In the genomic region with DNA sequence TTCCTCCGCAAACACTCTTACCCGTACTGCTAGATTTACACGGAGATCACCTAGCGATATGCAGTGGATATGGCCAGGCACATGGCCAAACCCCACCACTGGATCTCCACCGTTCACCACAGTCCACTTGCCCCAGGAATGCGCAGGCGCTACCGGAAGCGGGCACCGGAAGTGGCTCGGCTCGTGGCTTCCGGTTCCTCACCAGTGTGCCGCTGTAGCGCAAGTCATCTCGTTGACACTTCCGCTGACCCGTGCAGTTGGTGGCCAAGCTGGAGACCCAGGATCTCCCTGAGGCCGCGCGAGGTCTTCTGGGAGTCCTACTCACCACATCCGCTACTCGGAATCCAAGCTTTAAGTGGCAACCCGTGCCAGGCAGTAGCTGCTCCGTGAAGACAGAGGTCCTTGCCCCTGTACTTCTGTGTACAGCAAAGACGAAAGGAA, we compare ENCODE assay signal across 8 cellular contexts. TPM values are rescaled to one million over a fixed set of nuclear protein-coding genes. Genes with fewer than 3 reads are reported as not detected.
DNase-seq lines count a peak whose midpoint lies in the region; ATAC-seq, FAIRE-seq and TF ChIP-seq lines count a peak whose summit lies in the region.

No MANE protein-coding gene starts in this region.

- TF ChIP-seq EP300 in GM12878 (IDR thresholded peaks at IDR 0.05; ENCODE audit: borderline replicate concordance in 1 of 2, control insufficient read depth in 1 of 2, low read depth in 2 of 2, low read length in 2 of 2), result no peak

- ATAC-seq in GM12878, result no peak
- peak; percentile 63 to 82 for ATAC-seq in naive thymus-derived CD8-positive, alpha-beta T cell
- ATAC-seq in thoracic aorta (ENCODE audit: insufficient number of reproducible peaks, low FRiP score, low read depth), result no peak
- no peak for ATAC-seq in HG03354 (IDR thresholded peaks at IDR 0.05; ENCODE audit: poor library complexity, severe bottlenecking, unreplicated experiment)
- no peak for ATAC-seq in HG02938 (IDR thresholded peaks at IDR 0.05; ENCODE audit: unreplicated experiment)

- H3K4me1 ChIP-seq in BLaER1, result 0 out of 2 replicates have a peak, but pooled peaks cover 12% of the 10 kb centered on the region
- no peaks in the 10 kb centered on the region for H3K4me1 ChIP-seq in GM12878 (ENCODE audit: control insufficient read depth, insufficient read depth, low read length)
- no peaks in the 10 kb centered on the region for H3K4me1 ChIP-seq in thoracic aorta (ENCODE audit: control insufficient read depth in 1 of 2, low read depth in 2 of 2)

- peaks cover 0 to 2% (median 0%) of the 10 kb centered on the region in 5 donors for H3K27me3 Mint-ChIP-seq in naive thymus-derived CD8-positive, alpha-beta T cell

- CTCF ChIA-PET in GM12878 (lab: Yijun Ruan, JAX), result no interaction called here

- DNase-seq in T-helper 2 cell, result peak in 4 of 5 experiments; percentile 14 to 80 (median 41)
- no peak for DNase-seq in GM12878 (ENCODE audit: low read depth, low spot score)
- peak; percentile 7 to 75 (median 46) for DNase-seq in naive thymus-derived CD8-positive, alpha-beta T cell
- DNase-seq in thoracic aorta (ENCODE audit: low spot score), result no peak
- no peak for DNase-seq in SIG-M5 treated with dmso at 0.1 percent for 504 hours (lab: John Stamatoyannopoulos, UW; ENCODE audit: unreplicated experiment)

- no TSS peak for BruUV-seq in GM12878 (replicated peaks; lab: Mats Ljungman, UMichigan)

- peaks cover 0 to 9% (median 0%) of the 10 kb centered on the region in 9 donors for H3K9me3 Mint-ChIP-seq in naive thymus-derived CD8-positive, alpha-beta T cell

- H3K27me3 ChIP-seq in BLaER1 (no peaks in the 10 kb centered on the region), GM12878 (replicated peaks in 1 of 2; ENCODE audit: control insufficient read depth in 2 of 2, insufficient read depth in 2 of 2, low read length in 1 of 2) (no peaks in the 10 kb centered on the region), thoracic aorta (replicated peaks; ENCODE audit: insufficient read depth) (no peaks in the 10 kb centered on the region)

- intact Hi-C loops in GM12878 (cut with micrococcal nuclease; ENCODE audit: unreplicated experiment), result no loop called here

- peaks cover 6 to 24% (median 17%) of the 10 kb centered on the region in 4 donors for H3K4me1 Mint-ChIP-seq in naive thymus-derived CD8-positive, alpha-beta T cell

- H3K9me3 ChIP-seq in BLaER1, result peaks cover 53% of the 10 kb centered on the region
- peaks cover 3% of the 10 kb centered on the region; the same call in 2 of the 3 replicates for H3K9me3 ChIP-seq in GM12878 (replicated peaks; ENCODE audit: control insufficient read depth, insufficient read depth, low read length)
- H3K9me3 ChIP-seq in thoracic aorta, result no peaks in the 10 kb centered on the region

- peak overlapping the region; percentile 52 to 74 (median 66) for H3K4me3 Mint-ChIP-seq in naive thymus-derived CD8-positive, alpha-beta T cell

- TF ChIP-seq CTCF in GM12878 (IDR thresholded peaks at IDR 0.05 in 2 of 3, conservative IDR thresholded peaks at IDR 0.05 in 1 of 3; ENCODE audit: control insufficient read depth in 2 of 3, extremely low read depth in 1 of 3, insufficient read depth in 1 of 3, low read depth in 3 of 3, low read length in 3 of 3) (no peak), thoracic aorta (IDR thresholded peaks at IDR 0.05) (no peak)

- H3K27ac Mint-ChIP-seq in naive thymus-derived CD8-positive, alpha-beta T cell, result peak overlapping the region in 9 of 10 donors; percentile 26 to 83 (median 67)

- H3K4me3 ChIP-seq in BLaER1 (peak overlapping the region; percentile 43), GM12878 (peak overlapping the region; percentile 17; the same call in 1 of the 2 replicates), thoracic aorta (peak overlapping the region; percentile 54)

- 62% methylated on average over 26 of the region's 26 CpGs for WGBS in GM12878 (ENCODE audit: insufficient coverage, insufficient replicate concordance, low lambda C conversion rate, missing lambda C conversion rate)

- H3K4me2 ChIP-seq in BLaER1 (peak overlapping the region; percentile 65), GM12878 (ENCODE audit: control insufficient read depth, insufficient read depth) (peak overlapping the region; percentile 60)

- TF ChIP-seq POLR2A in GM12878 (IDR thresholded peaks at IDR 0.05; ENCODE audit: low read depth, low read length), result peak; percentile 48; the same call in 1 of the 2 replicates

- H4K20me1 ChIP-seq in BLaER1 (no peaks in the 10 kb centered on the region), GM12878 (ENCODE audit: control insufficient read depth, insufficient read depth) (no peaks in the 10 kb centered on the region)

- H3K9ac ChIP-seq in BLaER1 (no peak overlapping the region), GM12878 (ENCODE audit: control insufficient read depth, insufficient read depth, low read length) (no peak overlapping the region)

- FAIRE-seq in GM12878 (lab: Jason Lieb, UNC), result no peak

- SMC1A ChIA-PET in GM12878 (lab: Charles Lee; ENCODE audit: uncharacterized antibody, unreplicated experiment), result interaction anchor here (0.7 kb wide), 1 partner anchor 13 kb away, joined by 3 read pairs; no protein-coding TSS in a partner anchor

- H3K79me2 ChIP-seq in GM12878 (ENCODE audit: control insufficient read depth, insufficient read depth, low read length), result no peaks in the 10 kb centered on the region

- POLR2A ChIA-PET in GM12878 (lab: Charles Lee), result no interaction called here
- POLR2A ChIA-PET in naive thymus-derived CD8-positive, alpha-beta T cell (lab: Charles Lee), result interaction anchor here (1.3 to 1.4 kb wide), 2 partner anchors 26 to 30 kb away, joined by 4 to 5 read pairs; no protein-coding TSS in a partner anchor

- H3K36me3 ChIP-seq in BLaER1, result peaks cover 30% of the 10 kb centered on the region
- no peaks in the 10 kb centered on the region; a peak in 3 of 4 replicates for H3K36me3 ChIP-seq in GM12878 (ENCODE audit: control insufficient read depth in 2 of 2, insufficient read depth in 2 of 2, low read length in 1 of 2)
- H3K36me3 ChIP-seq in thoracic aorta, result peaks cover 4% of the 10 kb centered on the region

- RAD21 ChIA-PET in GM12878 (lab: Charles Lee; ENCODE audit: unreplicated experiment), result no interaction called here

- H3K36me3 Mint-ChIP-seq in naive thymus-derived CD8-positive, alpha-beta T cell, result peaks cover 6 to 31% (median 15%) of the 10 kb centered on the region in 3 donors

- peak overlapping the region; percentile 45 for H2AFZ ChIP-seq in GM12878 (ENCODE audit: control insufficient read depth, low read depth, low read length)

- H3K27ac ChIP-seq in BLaER1 (peak overlapping the region; percentile 45), GM12878 (ENCODE audit: control insufficient read depth, insufficient read depth) (no peak overlapping the region), thoracic aorta (no peak overlapping the region)

- in situ Hi-C loops in GM12878 (cut with MboI), result no loop called here

- TF ChIP-seq RAD21 in GM12878 (IDR thresholded peaks at IDR 0.05; ENCODE audit: insufficient read depth, low read depth, low read length), result no peak

RNA-seq across cellular contexts. Expression of a gene that starts 11.5 kb away (rescaled TPM):
- total RNA-seq in GM12878 (2013; cell fraction: nucleolus; rRNA removed), result 9.8 and 9.9 TPM in 2 replicates
- 2.4 TPM in 2 replicates for total RNA-seq in GM12878 (2014; rRNA removed)
- total RNA-seq in GM12878 (2014; rRNA removed; fragmentation: Illumina TruSeq; extraction: Trizol), result 2.8 TPM in 2 replicates
- 1.9 and 2.0 TPM in 2 replicates for total RNA-seq in GM12878 (2021)
- 1.1 TPM for polyA plus RNA-seq in GM12878 (2011; ENCODE audit: low read depth)
- 2.7 and 3.1 TPM in 2 replicates for polyA plus RNA-seq in GM12878 (2011; rRNA removed)
- 1.3 and 1.5 TPM in 2 replicates for polyA plus RNA-seq in GM12878 (2011; cell fraction: cytosol; rRNA removed)
- 2.0 and 2.3 TPM in 2 replicates for polyA plus RNA-seq in GM12878 (2011; cell fraction: nucleus; rRNA removed)
- 1.7 and 1.8 TPM in 2 replicates for polyA plus RNA-seq in GM12878 (2012)
- 2.0 and 2.8 TPM in 2 replicates for polyA plus RNA-seq in GM12878 (2014; fragmentation: Illumina TruSeq; extraction: Trizol)
- polyA plus RNA-seq in GM12878 (2014; fragmentation: Nextera tagmentation; extraction: Ambion mirVana), result under 1 TPM; 0.80 to 0.85 TPM
- 1.2 and 1.5 TPM in 2 replicates for polyA plus RNA-seq in GM12878 (2014; rRNA removed)
- polyA plus RNA-seq in GM12878 (2016; fragmentation: Nextera tagmentation; extraction: Ambion mirVana), result 1 to 10 TPM; 1.3 to 2.8 TPM
- polyA minus RNA-seq in GM12878 (2011; rRNA and poly(A)+ RNA removed), result 3.2 and 3.4 TPM in 2 replicates
- polyA minus RNA-seq in GM12878 (2011; cell fraction: cytosol; rRNA and poly(A)+ RNA removed), result 1.8 and 2.1 TPM in 2 replicates
- polyA minus RNA-seq in GM12878 (2011; cell fraction: nucleus; rRNA and poly(A)+ RNA removed), result 1.5 and 2.9 TPM in 2 replicates
- 1 to 10 TPM; 5.7 to 5.8 TPM for total RNA-seq in naive thymus-derived CD8-positive, alpha-beta T cell
- 1 to 10 TPM; 1.1 to 2.3 (median 1.9) TPM for polyA plus RNA-seq in naive thymus-derived CD8-positive, alpha-beta T cell
- 1 to 10 TPM; 2.3 to 6.2 TPM for total RNA-seq in thoracic aorta

RNA-seq across cellular contexts. Expression of a gene that starts 11.7 kb away (rescaled TPM):
- 45.2 and 45.7 TPM in 2 replicates for total RNA-seq in GM12878 (2013; cell fraction: nucleolus; rRNA removed)
- total RNA-seq in GM12878 (2014; rRNA removed) (17.6 and 19.3 TPM in 2 replicates), GM12878 (2014; rRNA removed; fragmentation: Illumina TruSeq; extraction: Trizol) (10.9 and 15.6 TPM in 2 replicates), GM12878 (2021) (38.6 and 39.7 TPM in 2 replicates), thoracic aorta (10 to 100 TPM; 25.2 to 40.6 TPM)
- 14.5 TPM for polyA plus RNA-seq in GM12878 (2011; ENCODE audit: low read depth)
- polyA plus RNA-seq in GM12878 (2011; rRNA removed) (24.3 and 30.8 TPM in 2 replicates), GM12878 (2014; fragmentation: Illumina TruSeq; extraction: Trizol) (42.5 and 54.7 TPM in 2 replicates), GM12878 (2014; fragmentation: Nextera tagmentation; extraction: Ambion mirVana) (1 to 10 TPM; 6.2 to 9.1 TPM), GM12878 (2014; rRNA removed) (32.2 and 39.1 TPM in 2 replicates), GM12878 (2016; fragmentation: Nextera tagmentation; extraction: Ambion mirVana) (10 to 100 TPM; 38.4 to 43.1 TPM)
- 18.7 and 24.9 TPM in 2 replicates for polyA plus RNA-seq in GM12878 (2011; cell fraction: cytosol; rRNA removed)
- polyA plus RNA-seq in GM12878 (2011; cell fraction: nucleus; rRNA removed), result 29.8 and 39.6 TPM in 2 replicates
- polyA plus RNA-seq in GM12878 (2012), result 24.4 and 31.3 TPM in 2 replicates
- polyA minus RNA-seq in GM12878 (2011; rRNA and poly(A)+ RNA removed), result 18.9 and 22.5 TPM in 2 replicates
- polyA minus RNA-seq in GM12878 (2011; cell fraction: cytosol; rRNA and poly(A)+ RNA removed), result 9.1 and 9.8 TPM in 2 replicates
- 11.0 and 15.4 TPM in 2 replicates for polyA minus RNA-seq in GM12878 (2011; cell fraction: nucleus; rRNA and poly(A)+ RNA removed)
- 10 to 100 TPM; 68.5 to 74.4 TPM for total RNA-seq in naive thymus-derived CD8-positive, alpha-beta T cell
- 10 to 100 TPM; 36.9 to 56.1 (median 44.4) TPM for polyA plus RNA-seq in naive thymus-derived CD8-positive, alpha-beta T cell

RNA-seq across cellular contexts. Expression of a gene that starts 30.8 kb away (rescaled TPM):
- 16.0 and 18.9 TPM in 2 replicates for total RNA-seq in GM12878 (2013; cell fraction: nucleolus; rRNA removed)
- total RNA-seq in GM12878 (2014; rRNA removed), result 11.0 and 12.5 TPM in 2 replicates
- 7.6 and 8.2 TPM in 2 replicates for total RNA-seq in GM12878 (2014; rRNA removed; fragmentation: Illumina TruSeq; extraction: Trizol)
- total RNA-seq in GM12878 (2021), result 9.5 and 10.1 TPM in 2 replicates
- 4.4 TPM for polyA plus RNA-seq in GM12878 (2011; ENCODE audit: low read depth)
- 14.1 and 14.3 TPM in 2 replicates for polyA plus RNA-seq in GM12878 (2011; rRNA removed)
- polyA plus RNA-seq in GM12878 (2011; cell fraction: cytosol; rRNA removed), result 13.0 and 14.3 TPM in 2 replicates
- polyA plus RNA-seq in GM12878 (2011; cell fraction: nucleus; rRNA removed), result 17.1 and 17.3 TPM in 2 replicates
- 5.7 and 7.6 TPM in 2 replicates for polyA plus RNA-seq in GM12878 (2012)
- polyA plus RNA-seq in GM12878 (2014; fragmentation: Illumina TruSeq; extraction: Trizol), result 11.9 and 13.2 TPM in 2 replicates
- 1 to 10 TPM; 3.0 to 4.7 TPM for polyA plus RNA-seq in GM12878 (2014; fragmentation: Nextera tagmentation; extraction: Ambion mirVana)
- polyA plus RNA-seq in GM12878 (2014; rRNA removed), result 9.8 and 10.7 TPM in 2 replicates
- polyA plus RNA-seq in GM12878 (2016; fragmentation: Nextera tagmentation; extraction: Ambion mirVana), result 10 to 100 TPM in 1 of 2 experiments, 1 to 10 TPM in 1; 8.6 to 10.0 TPM
- 6.4 and 10.5 TPM in 2 replicates for polyA minus RNA-seq in GM12878 (2011; rRNA and poly(A)+ RNA removed)
- polyA minus RNA-seq in GM12878 (2011; cell fraction: cytosol; rRNA and poly(A)+ RNA removed), result 3.2 and 4.1 TPM in 2 replicates
- 7.4 and 13.8 TPM in 2 replicates for polyA minus RNA-seq in GM12878 (2011; cell fraction: nucleus; rRNA and poly(A)+ RNA removed)
- total RNA-seq in naive thymus-derived CD8-positive, alpha-beta T cell, result 10 to 100 TPM; 17.1 to 19.7 TPM
- polyA plus RNA-seq in naive thymus-derived CD8-positive, alpha-beta T cell, result 10 to 100 TPM; 12.3 to 18.8 (median 14.0) TPM
- 10 to 100 TPM in 1 of 2 donors, 1 to 10 TPM in 1; 5.4 to 16.8 TPM for total RNA-seq in thoracic aorta

RNA-seq across cellular contexts. Expression of a gene that starts 31.0 kb away (rescaled TPM):
- 26.3 and 28.1 TPM in 2 replicates for total RNA-seq in GM12878 (2013; cell fraction: nucleolus; rRNA removed)
- 18.0 and 18.1 TPM in 2 replicates for total RNA-seq in GM12878 (2014; rRNA removed)
- 14.6 and 15.8 TPM in 2 replicates for total RNA-seq in GM12878 (2014; rRNA removed; fragmentation: Illumina TruSeq; extraction: Trizol)
- 13.8 and 15.6 TPM in 2 replicates for total RNA-seq in GM12878 (2021)
- 10.7 TPM for polyA plus RNA-seq in GM12878 (2011; ENCODE audit: low read depth)
- polyA plus RNA-seq in GM12878 (2011; rRNA removed), result 23.8 and 25.0 TPM in 2 replicates
- 20.7 and 21.0 TPM in 2 replicates for polyA plus RNA-seq in GM12878 (2011; cell fraction: cytosol; rRNA removed)
- polyA plus RNA-seq in GM12878 (2011; cell fraction: nucleus; rRNA removed), result 21.0 and 27.8 TPM in 2 replicates
- polyA plus RNA-seq in GM12878 (2012), result 10.3 and 12.0 TPM in 2 replicates
- polyA plus RNA-seq in GM12878 (2014; fragmentation: Illumina TruSeq; extraction: Trizol), result 20.9 and 22.8 TPM in 2 replicates
- 10 to 100 TPM; 12.8 to 15.2 TPM for polyA plus RNA-seq in GM12878 (2014; fragmentation: Nextera tagmentation; extraction: Ambion mirVana)
- 16.2 and 17.4 TPM in 2 replicates for polyA plus RNA-seq in GM12878 (2014; rRNA removed)
- 1 to 10 TPM; 9.6 to 9.9 TPM for polyA plus RNA-seq in GM12878 (2016; fragmentation: Nextera tagmentation; extraction: Ambion mirVana)
- polyA minus RNA-seq in GM12878 (2011; rRNA and poly(A)+ RNA removed), result 18.5 and 20.8 TPM in 2 replicates
- polyA minus RNA-seq in GM12878 (2011; cell fraction: cytosol; rRNA and poly(A)+ RNA removed), result 4.8 and 6.2 TPM in 2 replicates
- 6.9 and 8.1 TPM in 2 replicates for polyA minus RNA-seq in GM12878 (2011; cell fraction: nucleus; rRNA and poly(A)+ RNA removed)
- total RNA-seq in naive thymus-derived CD8-positive, alpha-beta T cell, result 10 to 100 TPM; 26.8 to 28.4 TPM
- polyA plus RNA-seq in naive thymus-derived CD8-positive, alpha-beta T cell, result 10 to 100 TPM in 2 of 3 donors, 1 to 10 TPM in 1; 8.6 to 20.8 (median 19.0) TPM
- total RNA-seq in thoracic aorta, result 10 to 100 TPM; 12.5 to 15.0 TPM

Comparison
In these comparisons a context has a peak if more than half of its experiments do, and no peak if none do; other contexts are left out.
1. DNase-seq: peak in T-helper 2 cell (4 of 5) and naive thymus-derived CD8-positive, alpha-beta T cell (10 of 10); none in GM12878 (single experiment), thoracic aorta (single experiment) and SIG-M5 treated with dmso at 0.1 percent for 504 hours (single experiment).
2. ATAC-seq: peak in naive thymus-derived CD8-positive, alpha-beta T cell (2 of 2); none in GM12878 (single experiment), thoracic aorta (single experiment), HG03354 (single experiment) and HG02938 (single experiment).
3. Peak in every context shown above with its lines, with median percentiles within 50 percentile points of each other: H3K4me3 ChIP-seq.